In the genomic region with DNA sequence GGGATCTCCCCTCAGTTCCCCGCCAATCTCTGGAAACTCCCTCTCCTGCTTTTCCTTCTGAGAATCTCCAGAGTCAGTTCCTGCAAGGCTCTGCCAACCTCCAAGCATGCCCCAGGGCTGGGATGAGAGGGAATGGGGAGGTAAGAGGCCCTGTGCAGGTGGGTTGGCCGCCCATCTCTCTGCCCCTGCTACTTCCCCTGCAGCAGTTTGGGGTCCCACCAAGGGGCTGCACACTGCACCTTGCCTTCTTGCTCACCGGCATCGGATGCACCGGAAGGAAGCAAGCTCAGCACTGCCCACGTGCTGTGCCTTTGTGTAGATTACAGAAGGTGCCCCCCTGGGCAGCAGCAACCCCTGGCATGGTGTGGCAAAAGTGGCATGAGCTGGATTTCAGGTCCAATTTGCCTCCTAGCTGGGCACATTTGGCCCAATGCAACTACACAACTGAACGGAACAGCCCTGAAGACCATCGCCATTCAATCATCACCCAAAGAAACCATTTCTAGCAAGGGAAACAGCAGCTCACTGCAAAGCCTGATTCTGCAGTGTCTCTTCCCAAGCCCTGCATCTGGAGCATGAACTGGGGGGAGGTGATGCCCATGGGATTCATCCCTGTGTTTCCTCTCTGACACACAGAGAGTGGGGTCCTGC, we compare ENCODE assay signal across 20 cellular contexts.
"Had no signal": no experiment of that assay in that cellular context is flagged by ENCODE, and none has a peak within 500 bp of the region (broad histone marks: within the 10 kb centered on the region; RNA-seq: fewer than 3 reads in every experiment).

No MANE protein-coding gene starts in this region.

- ATAC-seq: activated T-helper 17 cell treated with anti-CD3 and anti-CD28 coated beads, Interleukin-2, amount 50 U/mL, for 72 hours; foreskin keratinocyte; left cardiac atrium had no signal

- H3K27me3 ChIP-seq: cardiac muscle cell, foreskin keratinocyte, hepatocyte, transverse colon had no signal

- H3K4me3 Mint-ChIP-seq: activated B cell treated with CpG ODN at 0.5 μM for 24 hours; activated naive CD8-positive, alpha-beta T cell treated with anti-CD3 and anti-CD28 coated beads for 36 hours; activated T-helper 17 cell treated with anti-CD3 and anti-CD28 coated beads, Interleukin-2, amount 50 U/mL, for 72 hours; nephron progenitor cell; stimulated activated naive CD8-positive, alpha-beta T cell treated with anti-CD3 and anti-CD28 coated beads, Interleukin-15, Interleukin-2, amounts not matched to agents 100 ng/mL and 50 ng/mL, for 24 hours had no signal

- H3K27ac Mint-ChIP-seq: activated B cell treated with CpG ODN at 0.5 μM for 24 hours; activated naive CD8-positive, alpha-beta T cell treated with anti-CD3 and anti-CD28 coated beads for 36 hours; activated T-helper 17 cell treated with anti-CD3 and anti-CD28 coated beads, Interleukin-2, amount 50 U/mL, for 72 hours; nephron progenitor cell; progenitor cell of endocrine pancreas; stimulated activated naive CD8-positive, alpha-beta T cell treated with anti-CD3 and anti-CD28 coated beads, Interleukin-15, Interleukin-2, amounts not matched to agents 100 ng/mL and 50 ng/mL, for 24 hours had no signal

- H3K4me1 Mint-ChIP-seq: activated B cell treated with CpG ODN at 0.5 μM for 24 hours; activated naive CD8-positive, alpha-beta T cell treated with anti-CD3 and anti-CD28 coated beads for 36 hours; activated T-helper 17 cell treated with anti-CD3 and anti-CD28 coated beads, Interleukin-2, amount 50 U/mL, for 72 hours; nephron progenitor cell had no signal

- H3K36me3 Mint-ChIP-seq: activated naive CD8-positive, alpha-beta T cell treated with anti-CD3 and anti-CD28 coated beads for 36 hours had no signal

- H3K9me3 Mint-ChIP-seq: activated B cell treated with CpG ODN at 0.5 μM for 24 hours; activated naive CD8-positive, alpha-beta T cell treated with anti-CD3 and anti-CD28 coated beads for 36 hours; activated T-helper 17 cell treated with anti-CD3 and anti-CD28 coated beads, Interleukin-2, amount 50 U/mL, for 72 hours; nephron progenitor cell; stimulated activated naive CD8-positive, alpha-beta T cell treated with anti-CD3 and anti-CD28 coated beads, Interleukin-15, Interleukin-2, amounts not matched to agents 100 ng/mL and 50 ng/mL, for 24 hours had no signal

- H3K36me3 ChIP-seq: cardiac muscle cell, suprapubic skin, transverse colon had no signal

- H3K9me3 ChIP-seq: suprapubic skin, transverse colon had no signal

- H3K4me1 ChIP-seq: suprapubic skin, transverse colon had no signal

- H3K4me3 ChIP-seq: cardiac muscle cell, hepatocyte, suprapubic skin, transverse colon had no signal

- DNase-seq: activated B cell treated with CpG ODN at 0.5 μM for 24 hours; activated CD4-positive, alpha-beta T cell treated with anti-CD3 and anti-CD28 coated beads, Interleukin-2, amount 50 U/mL, for 1 hour; activated naive CD4-positive, alpha-beta T cell; activated naive CD8-positive, alpha-beta T cell treated with anti-CD3 and anti-CD28 coated beads for 36 hours; activated T-cell treated with anti-CD3 and anti-CD28 coated beads, Interleukin-2, amount 50 U/mL, for 1 hour; amniotic stem cell; foreskin keratinocyte; left cardiac atrium; nephron progenitor cell; occipital lobe; stimulated activated CD4-positive, alpha-beta T cell treated with anti-CD3 and anti-CD28 coated beads, Interleukin-12 subunit alpha, Interleukin-12 subunit beta, amount 100 ng/mL, for 4 hours; stimulated activated CD4-positive, alpha-beta T cell treated with anti-CD3 and anti-CD28 coated beads, Interleukin-1b, Interleukin-23, amount 100 ng/mL, for 48 hours; transverse colon had no signal

- H3K27ac ChIP-seq: cardiac muscle cell, epithelial cell of prostate, foreskin keratinocyte, hepatocyte, suprapubic skin, transverse colon had no signal
